1 cellular context compared by ENCODE assay signal in genomic region chr17:62792122-62792800, GRCh38.
TF ChIP-seq lines count a peak whose summit lies in the region.

No MANE protein-coding gene starts in this region.

TF ChIP-seq in IMR-90, 13 proteins besides CTCF, POLR2A, EP300 and RAD21 (continued from another document):
- TF ChIP-seq CHD1 (IDR thresholded peaks at IDR 0.05; ENCODE audit: low read depth, low read length) = no peak; the same call in 1 of the 2 replicates
- TF ChIP-seq NFE2L2 (IDR thresholded peaks at IDR 0.05; ENCODE audit: low read depth, low read length) = peak; percentile 61
- peak; percentile 87 for TF ChIP-seq CEBPB (IDR thresholded peaks at IDR 0.05; ENCODE audit: low read depth, low read length)
- TF ChIP-seq MAZ (IDR thresholded peaks at IDR 0.05; ENCODE audit: borderline replicate concordance, low read depth, low read length) = peak; percentile 81
- peak; percentile 99 for TF ChIP-seq FOS (IDR thresholded peaks at IDR 0.05; ENCODE audit: low read depth, low read length)
- no peak for TF ChIP-seq MXI1 (IDR thresholded peaks at IDR 0.05; ENCODE audit: borderline replicate concordance, low read depth, low read length)
- TF ChIP-seq SMC3 (IDR thresholded peaks at IDR 0.05; ENCODE audit: low read depth, low read length) = peak; percentile 18; the same call in 1 of the 2 replicates
- TF ChIP-seq USF2 (IDR thresholded peaks at IDR 0.05; ENCODE audit: low read depth, low read length) = no peak
- peak; percentile 66; the same call in 1 of the 2 replicates for TF ChIP-seq RFX5 (IDR thresholded peaks at IDR 0.05; ENCODE audit: low read depth, low read length)
